11 cellular contexts compared by ENCODE assay signal in genomic region chr20:9710685-9711084, GRCh38.
"Had no signal": no experiment of that assay in that cellular context is flagged by ENCODE, and none has a peak within 500 bp of the region (broad histone marks: within the 10 kb centered on the region; RNA-seq: fewer than 3 reads in every experiment).

No MANE protein-coding gene starts in this region.

- H3K4me3 ChIP-seq: GM23248, GM23338, HAP-1 had no signal

- H3K4me1 ChIP-seq: HAP-1 had no signal

- FAIRE-seq: H1, H54 had no signal

- H3K4me1 Mint-ChIP-seq: GM23338, H9 had no signal

- H3K9me3 Mint-ChIP-seq: GM23338, H9 had no signal

- H3K27ac Mint-ChIP-seq: GM23338, H9, HFFc6 had no signal

- ATAC-seq: GM23338, HCT116 had no signal

- H3K9ac ChIP-seq: GM23248 had no signal

- H3K27ac ChIP-seq: GM23248 had no signal

- H3K4me3 Mint-ChIP-seq: GM23338, H9, HFFc6 had no signal

- H3K36me3 ChIP-seq: HAP-1 had no signal

- H3K9me3 ChIP-seq: HAP-1 had no signal

- H3K4me2 ChIP-seq: GM23338 had no signal

- H2AFZ ChIP-seq: GM23248, GM23338 had no signal

- DNase-seq: GM23248, GOT3, H7, H9, HCEC 1CT, HFFc6 had no signal
